Comparison of ENCODE assay signal across 8 cellular contexts in the genomic region with DNA sequence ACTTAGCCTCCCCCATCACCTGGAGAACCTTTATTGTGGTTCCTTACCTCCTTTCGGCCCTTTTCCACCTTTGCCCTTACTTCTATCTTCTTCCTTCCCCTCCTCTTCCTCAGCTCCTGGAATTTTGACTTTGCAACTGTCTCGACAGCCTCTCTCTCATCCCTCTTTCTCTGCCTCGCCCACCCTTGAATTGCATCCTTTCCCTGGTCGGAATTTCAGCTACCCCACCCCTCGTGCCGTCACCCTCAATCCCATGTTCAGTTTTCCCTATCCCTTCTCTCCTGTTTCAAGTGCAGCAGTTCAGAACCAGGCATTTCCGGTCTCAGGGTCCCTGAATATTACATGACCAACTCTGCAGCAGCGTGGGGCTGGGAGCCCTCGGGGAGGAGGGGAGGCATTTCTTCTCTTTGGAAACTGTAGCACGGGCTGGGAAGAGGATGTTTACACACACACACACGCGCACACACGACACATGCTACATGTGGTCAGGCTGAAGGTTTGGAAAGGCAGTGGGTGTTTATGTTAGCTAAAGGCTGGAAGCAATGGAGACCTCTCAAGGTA. TPM values are rescaled to one million over a fixed set of nuclear protein-coding genes. Genes with fewer than 3 reads are reported as not detected.
DNase-seq lines count a peak whose midpoint lies in the region; ATAC-seq and TF ChIP-seq lines count a peak whose summit lies in the region.

No MANE protein-coding gene starts in this region.

- H3K4me2 ChIP-seq in skeletal muscle satellite cell (ENCODE audit: low read length), result peak overlapping the region; percentile 97

- H3K27ac ChIP-seq in angular gyrus (ENCODE audit: low read depth, low read length), result peak overlapping the region; percentile 94

- H3K27me3 ChIP-seq in iPS-15b (ENCODE audit: control insufficient read depth, insufficient read depth, low read length) (no peaks in the 10 kb centered on the region), skeletal muscle satellite cell (ENCODE audit: control insufficient read depth, insufficient read depth, low read length) (no peaks in the 10 kb centered on the region)

- ATAC-seq in GM19351 (IDR thresholded peaks at IDR 0.05; ENCODE audit: unreplicated experiment), result no peak
- ATAC-seq in HG02973 (IDR thresholded peaks at IDR 0.05; ENCODE audit: unreplicated experiment), result no peak

- H3K9me3 ChIP-seq in iPS-15b (ENCODE audit: control insufficient read depth, insufficient read depth, low read length), result no peaks in the 10 kb centered on the region
- H3K9me3 ChIP-seq in skeletal muscle satellite cell (replicated peaks; ENCODE audit: low read length), result no peaks in the 10 kb centered on the region

- TF ChIP-seq POLR2A in NB4 (IDR thresholded peaks at IDR 0.05; ENCODE audit: extremely low read depth, insufficient read length), result no peak

- no peak for TF ChIP-seq CTCF in NB4 (IDR thresholded peaks at IDR 0.05; ENCODE audit: low read depth, low read length)

- H3K4me3 ChIP-seq in NB4 (ENCODE audit: low read depth, low read length) (peak overlapping the region; percentile 71), iPS-15b (ENCODE audit: low read depth, low read length) (peak overlapping the region; percentile 90), skeletal muscle satellite cell (ENCODE audit: low read length) (peak overlapping the region; percentile 90)

- H3K9ac ChIP-seq in iPS-15b (ENCODE audit: low read depth, low read length) (peak overlapping the region; percentile 41), skeletal muscle satellite cell (ENCODE audit: low read depth, low read length) (peak overlapping the region; percentile 88)

- peak; percentile 46 for DNase-seq in GM03348 (ENCODE audit: low spot score)
- peak; percentile 29 for DNase-seq in NB4 (ENCODE audit: low read depth)
- DNase-seq in epidermal melanocyte (ENCODE audit: insufficient read length, low spot score), result no peak

- H3K4me1 ChIP-seq in iPS-15b (ENCODE audit: control insufficient read depth, insufficient read depth, low read length) (peaks cover 7% of the 10 kb centered on the region), skeletal muscle satellite cell (ENCODE audit: control insufficient read depth, insufficient read depth, low read length) (peaks cover 13% of the 10 kb centered on the region)

- no peaks in the 10 kb centered on the region for H3K36me3 ChIP-seq in iPS-15b (ENCODE audit: control insufficient read depth, insufficient read depth, low read length)
- peaks cover 11% of the 10 kb centered on the region for H3K36me3 ChIP-seq in skeletal muscle satellite cell (ENCODE audit: insufficient read depth, low read length)

RNA-seq across cellular contexts. Expression of gene MINK1, which starts 0.9 kb away (rescaled TPM):
- total RNA-seq in skeletal muscle satellite cell (2012; rRNA removed), result 29.4 and 30.4 TPM in 2 replicates

RNA-seq across cellular contexts. Expression of gene PLD2, which starts 27.1 kb away (rescaled TPM):
- total RNA-seq in skeletal muscle satellite cell (2012; rRNA removed), result 10.3 and 11.4 TPM in 2 replicates

RNA-seq across cellular contexts. Expression of gene PSMB6, which starts 38.1 kb away (rescaled TPM):
- 164 and 179 TPM in 2 replicates for total RNA-seq in skeletal muscle satellite cell (2012; rRNA removed)

RNA-seq across cellular contexts. Expression of gene GLTPD2, which starts 45.3 kb away (rescaled TPM):
- total RNA-seq in skeletal muscle satellite cell (2012; rRNA removed), result not detected in 2 replicates
